In genomic region chr6:125552819-125553218, GRCh38 we compare ENCODE assay signal across 33 cellular contexts.
DNase-seq lines count a peak whose midpoint lies in the region; ATAC-seq and TF ChIP-seq lines count a peak whose summit lies in the region.
"Had no signal": no experiment of that assay in that cellular context is flagged by ENCODE, and none has a peak within 500 bp of the region (broad histone marks: within the 10 kb centered on the region; RNA-seq: fewer than 3 reads in every experiment).

No MANE protein-coding gene starts in this region.

- no peaks in the 10 kb centered on the region for H3K27me3 ChIP-seq in GM23338 (ENCODE audit: insufficient read depth)
- H3K27me3 ChIP-seq: BLaER1; BLaER1 treated with 17β-estradiol and CSF1 and Interleukin-3, amounts not matched to agents 10 nM and 100 nM had no signal

- H3K36me3 ChIP-seq in HEK293 (ENCODE audit: control insufficient read depth in 2 of 2, insufficient read depth in 1 of 2, low read length in 2 of 2) (no peaks in the 10 kb centered on the region), GM23338 (ENCODE audit: insufficient read depth) (no peaks in the 10 kb centered on the region)
- H3K36me3 ChIP-seq: BE2C; BLaER1; BLaER1 treated with 17β-estradiol and CSF1 and Interleukin-3, amounts not matched to agents 10 nM and 100 nM had no signal

- no peak overlapping the region for H3K27ac Mint-ChIP-seq in GM23338
- H3K27ac Mint-ChIP-seq: B cell; CD14-positive monocyte; CD4-positive, alpha-beta memory T cell; CD4-positive, alpha-beta T cell; CD4-positive, CD25-positive, alpha-beta regulatory T cell; CD8-positive, alpha-beta memory T cell; CD8-positive, alpha-beta T cell had no signal

- H2AFZ ChIP-seq in GM23338, result no peak overlapping the region

- H3K36me3 Mint-ChIP-seq in GM23338 (ENCODE audit: low read depth), result no peaks in the 10 kb centered on the region
- H3K36me3 Mint-ChIP-seq: CD14-positive monocyte; CD4-positive, alpha-beta memory T cell; CD4-positive, CD25-positive, alpha-beta regulatory T cell; CD8-positive, alpha-beta memory T cell; CD8-positive, alpha-beta T cell had no signal

- no peak overlapping the region for H3K27ac ChIP-seq in HEK293 (ENCODE audit: extremely low read depth, low read depth, low read length)
- H3K27ac ChIP-seq in GM23338 (ENCODE audit: low read depth), result no peak overlapping the region
- H3K27ac ChIP-seq: 22Rv1; A549; BLaER1; BLaER1 treated with 17β-estradiol and CSF1 and Interleukin-3, amounts not matched to agents 10 nM and 100 nM; C4-2B had no signal

- no peak overlapping the region for H3K4me3 Mint-ChIP-seq in GM23338
- H3K4me3 Mint-ChIP-seq: B cell; CD4-positive, alpha-beta memory T cell; CD4-positive, alpha-beta T cell; CD4-positive, CD25-positive, alpha-beta regulatory T cell; CD8-positive, alpha-beta memory T cell; CD8-positive, alpha-beta T cell had no signal

- TF ChIP-seq CTCF in HEK293 (tag by site-specific recombination; IDR thresholded peaks at IDR 0.05), result no peak
- no peak for TF ChIP-seq CTCF in GM13976 (IDR thresholded peaks at IDR 0.05; ENCODE audit: borderline replicate concordance, control extremely low read depth, extremely low read depth, insufficient read depth, missing control alignments)
- no peak for TF ChIP-seq CTCF in GM23338 (conservative IDR thresholded peaks at IDR 0.05; ENCODE audit: low read depth in 2 of 2)

- peaks cover 22% of the 10 kb centered on the region for H3K4me1 Mint-ChIP-seq in GM23338
- H3K4me1 Mint-ChIP-seq: B cell; CD14-positive monocyte; CD4-positive, alpha-beta memory T cell; CD4-positive, CD25-positive, alpha-beta regulatory T cell; CD8-positive, alpha-beta memory T cell had no signal

- DNase-seq in NCI-H146 (lab: John Stamatoyannopoulos, UW) (peak; percentile 20), NCI-H146 treated with DMSO at 0.1 percent for 48 hours (lab: John Stamatoyannopoulos, UW; ENCODE audit: unreplicated experiment) (no peak), HEK293T (ENCODE audit: extremely low spot score) (no peak), GM13976 (ENCODE audit: low spot score) (no peak), GM23338 (ENCODE audit: low spot score) (no peak)
- DNase-seq: 8988T; ACHN; AML-193; BE2C; C1 segment of cervical spinal cord; Caco-2; Calu3; CD4-positive, alpha-beta memory T cell; CD4-positive, alpha-beta T cell; CD4-positive, CD25-positive, alpha-beta regulatory T cell; CD8-positive, alpha-beta memory T cell; CD8-positive, alpha-beta T cell; COR-L47; DMS 273 treated with DMSO at 0.1 percent for 48 hours; DMS153; DMS53; DMS79; DMS79 treated with DMSO at 0.1 percent for 48 hours; DND-41; EL had no signal

- no peaks in the 10 kb centered on the region for H3K9me2 ChIP-seq in GM23338 (ENCODE audit: insufficient read depth)

- in situ Hi-C loops in GM13976 (cut with MboI; ENCODE audit: low sequenced_read_pairs, unreplicated experiment), result no loop called here

- POLR2A ChIA-PET in HEK293 (lab: Yijun Ruan, JAX) (interaction anchor here (0.9 kb wide), 1 partner anchor 18 kb away, joined by 3 read pairs; no protein-coding TSS in a partner anchor), HEK293T (lab: Yijun Ruan, JAX) (interaction anchor here (1.1 kb wide), 1 partner anchor 190 kb away, joined by 3 read pairs; no protein-coding TSS in a partner anchor)

- no peaks in the 10 kb centered on the region for H3K79me2 ChIP-seq in GM23338 (replicated peaks; ENCODE audit: insufficient read depth)

- no peaks in the 10 kb centered on the region for H3K9me3 ChIP-seq in HEK293 (ENCODE audit: control insufficient read depth, insufficient read depth, low read depth, low read length)
- H3K9me3 ChIP-seq: A549; BE2C; BLaER1; BLaER1 treated with 17β-estradiol and CSF1 and Interleukin-3, amounts not matched to agents 10 nM and 100 nM; Caco-2 had no signal

- H4K20me1 ChIP-seq in GM23338 (replicated peaks; ENCODE audit: insufficient read depth), result no peaks in the 10 kb centered on the region
- H4K20me1 ChIP-seq: BLaER1; BLaER1 treated with 17β-estradiol and CSF1 and Interleukin-3, amounts not matched to agents 10 nM and 100 nM had no signal

- no peak overlapping the region for H3K4me2 ChIP-seq in GM23338
- H3K4me2 ChIP-seq: A549; BLaER1; BLaER1 treated with 17β-estradiol and CSF1 and Interleukin-3, amounts not matched to agents 10 nM and 100 nM had no signal

- CTCF ChIA-PET in HEK293 (lab: Yijun Ruan, JAX) (interaction anchor here (0.6 kb wide), 1 partner anchor 45 kb away, joined by 3 read pairs; no protein-coding TSS in a partner anchor), HEK293T (lab: Yijun Ruan, JAX) (interaction anchor here (0.7 kb wide), 1 partner anchor 31 kb away, joined by 4 read pairs; no protein-coding TSS in a partner anchor)

- ATAC-seq in GM23338, result no peak
- ATAC-seq: A549; CD8-positive, alpha-beta T cell had no signal

- H3F3A ChIP-seq in GM23338 (replicated peaks; ENCODE audit: low read depth), result no peaks in the 10 kb centered on the region

- peaks cover 4% of the 10 kb centered on the region for H3K27me3 Mint-ChIP-seq in GM23338 (ENCODE audit: insufficient read depth, low read depth, poor library complexity)

- no peaks in the 10 kb centered on the region for H3K4me1 ChIP-seq in HEK293 (ENCODE audit: control insufficient read depth, insufficient read depth, low read length)
- H3K4me1 ChIP-seq in GM23338 (ENCODE audit: insufficient read depth), result peaks cover 8% of the 10 kb centered on the region; the same call in 1 of the 2 replicates
- H3K4me1 ChIP-seq: A549; BE2C; BLaER1; BLaER1 treated with 17β-estradiol and CSF1 and Interleukin-3, amounts not matched to agents 10 nM and 100 nM; Caco-2 had no signal

- H3K9me3 Mint-ChIP-seq in GM23338, result no peaks in the 10 kb centered on the region
- H3K9me3 Mint-ChIP-seq: CD4-positive, alpha-beta memory T cell; CD4-positive, alpha-beta T cell; CD4-positive, CD25-positive, alpha-beta regulatory T cell; CD8-positive, alpha-beta memory T cell; CD8-positive, alpha-beta T cell had no signal

- H3K4me3 ChIP-seq in HEK293 (ENCODE audit: low read depth, low read length), result no peak overlapping the region
- no peak overlapping the region for H3K4me3 ChIP-seq in GM23338
- H3K4me3 ChIP-seq: A549; BLaER1; BLaER1 treated with 17β-estradiol and CSF1 and Interleukin-3, amounts not matched to agents 10 nM and 100 nM had no signal

TF ChIP-seq in HEK293, 187 proteins besides CTCF, POLR2A, EP300 and RAD21 (continues in another document):
- TF ChIP-seq ZBTB20 (tag by site-specific recombination; IDR thresholded peaks at IDR 0.05) (no peak), ZNF76 (tag by site-specific recombination; IDR thresholded peaks at IDR 0.05; ENCODE audit: borderline replicate concordance, low read depth) (no peak), ZNF776 (tag by site-specific recombination; IDR thresholded peaks at IDR 0.05; ENCODE audit: borderline replicate concordance) (no peak), SP3 (tag by site-specific recombination; IDR thresholded peaks at IDR 0.05) (no peak), ZNF2 (tag by site-specific recombination; IDR thresholded peaks at IDR 0.05) (no peak), EGR2 (tag by site-specific recombination; IDR thresholded peaks at IDR 0.05; ENCODE audit: low read depth) (no peak)

TF ChIP-seq in HEK293T, 16 proteins besides CTCF, POLR2A, EP300 and RAD21:
- TF ChIP-seq FOXM1 (IDR thresholded peaks at IDR 0.05; ENCODE audit: borderline replicate concordance) (no peak), PKNOX1 (IDR thresholded peaks at IDR 0.05) (no peak), ARNT (IDR thresholded peaks at IDR 0.05) (peak; percentile 77)

TF ChIP-seq in GM23338, 12 proteins besides CTCF, POLR2A, EP300 and RAD21:
- no peak for TF ChIP-seq REST (IDR thresholded peaks at IDR 0.05; ENCODE audit: unreplicated experiment)
